Comparison of ENCODE assay signal across 1 cellular context in genomic region chr11:124752471-124753100, GRCh38.
TF ChIP-seq lines count a peak whose summit lies in the region.

No MANE protein-coding gene starts in this region.

TF ChIP-seq in IMR-90, 13 proteins besides CTCF, POLR2A, EP300 and RAD21 (continued from another document):
- TF ChIP-seq ELK1 (IDR thresholded peaks at IDR 0.05; ENCODE audit: borderline replicate concordance, low read depth, low read length) = no peak
- no peak for TF ChIP-seq NFE2L2 (IDR thresholded peaks at IDR 0.05; ENCODE audit: low read depth, low read length)
- TF ChIP-seq SMC3 (IDR thresholded peaks at IDR 0.05; ENCODE audit: low read depth, low read length) = no peak
- no peak for TF ChIP-seq MAFK (IDR thresholded peaks at IDR 0.05; ENCODE audit: low read depth, low read length)
- no peak for TF ChIP-seq RFX5 (IDR thresholded peaks at IDR 0.05; ENCODE audit: low read depth, low read length)
- TF ChIP-seq CHD1 (IDR thresholded peaks at IDR 0.05; ENCODE audit: low read depth, low read length) = no peak
- TF ChIP-seq RCOR1 (IDR thresholded peaks at IDR 0.05; ENCODE audit: insufficient replicate concordance, low read length) = no peak
- no peak for TF ChIP-seq USF2 (IDR thresholded peaks at IDR 0.05; ENCODE audit: low read depth, low read length)
- TF ChIP-seq MXI1 (IDR thresholded peaks at IDR 0.05; ENCODE audit: borderline replicate concordance, low read depth, low read length) = no peak
- TF ChIP-seq BHLHE40 (IDR thresholded peaks at IDR 0.05; ENCODE audit: low read depth, low read length) = no peak
